In genomic region chr14:105475916-105476845, GRCh38 we compare ENCODE assay signal across 8 cellular contexts. TPM values are rescaled to one million over a fixed set of nuclear protein-coding genes. Genes with fewer than 3 reads are reported as not detected.
A peak's percentile ranks its signal among the peaks of the same experiment; 100 is the strongest.
DNase-seq lines count a peak whose midpoint lies in the region; ATAC-seq and TF ChIP-seq lines count a peak whose summit lies in the region.

No MANE protein-coding gene starts in this region.

- H3K27me3 ChIP-seq in aorta (ENCODE audit: control insufficient read depth in 1 of 2, insufficient read depth in 2 of 2, low read length in 1 of 2): no peaks in the 10 kb centered on the region

- TF ChIP-seq CTCF in AG10803 (conservative IDR thresholded peaks at IDR 0.05; ENCODE audit: low read length): no peak
- no peak for TF ChIP-seq CTCF in endothelial cell (IDR thresholded peaks at IDR 0.05; ENCODE audit: unreplicated experiment)
- no peak for TF ChIP-seq CTCF in CD14-positive monocyte (IDR thresholded peaks at IDR 0.05)

- no peaks in the 10 kb centered on the region for H3K9me3 Mint-ChIP-seq in endothelial cell (ENCODE audit: unreplicated experiment)
- peaks cover 5 to 23% (median 13%) of the 10 kb centered on the region in 7 donors for H3K9me3 Mint-ChIP-seq in CD14-positive monocyte

- H3K27me3 Mint-ChIP-seq in endothelial cell (ENCODE audit: unreplicated experiment) (peaks cover 26% of the 10 kb centered on the region), CD14-positive monocyte (ENCODE audit: low read depth in 3 of 3) (peaks cover 46 to 78% (median 58%) of the 10 kb centered on the region in 3 donors)

- no peaks in the 10 kb centered on the region for H3K9me3 ChIP-seq in aorta (ENCODE audit: control insufficient read depth, low read length)

- no peaks in the 10 kb centered on the region for H3K36me3 ChIP-seq in aorta (ENCODE audit: control insufficient read depth in 1 of 2, insufficient read depth in 2 of 2, low read length in 1 of 2)

- ATAC-seq in aorta (ENCODE audit: low FRiP score) (peak; percentile 30), HG03521 (IDR thresholded peaks at IDR 0.05; ENCODE audit: unreplicated experiment) (no peak), HG03280 (IDR thresholded peaks at IDR 0.05; ENCODE audit: unreplicated experiment) (no peak)

- H3K4me3 Mint-ChIP-seq in endothelial cell (ENCODE audit: unreplicated experiment): peak overlapping the region; percentile 82
- peak overlapping the region in 1 of 2 donors; percentile 63 for H3K4me3 Mint-ChIP-seq in CD14-positive monocyte

- H3K4me1 ChIP-seq in aorta (ENCODE audit: control insufficient read depth in 1 of 2, insufficient read depth in 2 of 2, low read length in 2 of 2): no peaks in the 10 kb centered on the region

- peak overlapping the region; percentile 77 for H3K4me3 ChIP-seq in AG10803 (ENCODE audit: low read length)
- peak overlapping the region; percentile 43 to 84 for H3K4me3 ChIP-seq in aorta (ENCODE audit: low read length in 2 of 2)

- H3K27ac Mint-ChIP-seq in endothelial cell (ENCODE audit: unreplicated experiment) (peak overlapping the region; percentile 78), CD14-positive monocyte (no peak overlapping the region)

- peak; percentile 43 for DNase-seq in AG10803 (ENCODE audit: low read depth)
- DNase-seq in NCI-H226: peak; percentile 42
- DNase-seq in endothelial cell (ENCODE audit: low spot score): peak; percentile 62
- DNase-seq in mucosa of gallbladder (ENCODE audit: low spot score): peak; percentile 67
- peak in 1 of 2 donors; percentile 80 for DNase-seq in aorta
- DNase-seq in CD14-positive monocyte (ENCODE audit: low spot score): no peak

- peaks cover 3% of the 10 kb centered on the region for H3K36me3 Mint-ChIP-seq in endothelial cell (ENCODE audit: low read depth, unreplicated experiment)
- peaks cover 0 to 4% of the 10 kb centered on the region in 2 donors for H3K36me3 Mint-ChIP-seq in CD14-positive monocyte

- WGBS in aorta, 2 donors: 1 to 4% methylated on average over 29 to 30 of the region's 30 CpGs

- peaks cover 9% of the 10 kb centered on the region for H3K4me1 Mint-ChIP-seq in endothelial cell (ENCODE audit: unreplicated experiment)
- peaks cover 29% of the 10 kb centered on the region for H3K4me1 Mint-ChIP-seq in CD14-positive monocyte

- peak overlapping the region; percentile 2 to 78 for H3K27ac ChIP-seq in aorta (ENCODE audit: low read depth in 1 of 2, low read length in 2 of 2)

- intact Hi-C loops in aorta (cut with DNase I): no loop called here
- intact Hi-C loops in CD14-positive monocyte (cut with micrococcal nuclease): loop anchor here in 1 of 2 donors (2.0 kb wide), 1 partner anchor 13 kb away; no protein-coding TSS in a partner anchor

RNA-seq across cellular contexts. Expression of gene CRIP2, which starts 1.6 kb away (rescaled TPM):
- 67.4 TPM for total RNA-seq in endothelial cell (ENCODE audit: unreplicated experiment)
- 130 TPM for total RNA-seq in mucosa of gallbladder
- 100 to 1,000 TPM; 267 to 352 TPM for total RNA-seq in aorta
- 100 to 1,000 TPM; 432 to 698 TPM for polyA plus RNA-seq in aorta
- polyA plus RNA-seq in CD14-positive monocyte: 1 to 10 TPM; 2.1 to 3.3 TPM

RNA-seq across cellular contexts. Expression of gene CRIP1, which starts 10.5 kb away (rescaled TPM):
- total RNA-seq in endothelial cell (ENCODE audit: unreplicated experiment) (2.5 TPM), mucosa of gallbladder (35.7 TPM), aorta (100 to 1,000 TPM; 229 to 236 TPM)
- polyA plus RNA-seq in aorta (1,000 to 10,000 TPM in 1 of 2 donors, 100 to 1,000 TPM in 1; 740 to 1,123 TPM), CD14-positive monocyte (1,000 to 10,000 TPM; 1,032 to 2,084 TPM)

RNA-seq across cellular contexts. Expression of gene TEDC1, which starts 14.9 kb away (rescaled TPM):
- total RNA-seq in endothelial cell (ENCODE audit: unreplicated experiment): 11.5 TPM
- total RNA-seq in mucosa of gallbladder: 10.8 TPM
- total RNA-seq in aorta: 10 to 100 TPM in 1 of 2 donors, 1 to 10 TPM in 1; 8.6 to 30.5 TPM
- 10 to 100 TPM in 1 of 2 donors, 1 to 10 TPM in 1; 9.6 to 33.8 TPM for polyA plus RNA-seq in aorta
- 1 to 10 TPM; 7.8 to 9.0 TPM for polyA plus RNA-seq in CD14-positive monocyte

RNA-seq across cellular contexts. Expression of gene TMEM121, which starts 50.2 kb away (rescaled TPM):
- 1.6 TPM for total RNA-seq in endothelial cell (ENCODE audit: unreplicated experiment)
- total RNA-seq in mucosa of gallbladder: 3.7 TPM
- total RNA-seq in aorta: 1 to 10 TPM; 1.9 to 7.5 TPM
- polyA plus RNA-seq in aorta: 1 to 10 TPM in 1 of 2 donors, under 1 TPM in 1; 0.75 to 4.2 TPM
- under 1 TPM in 1 of 2 donors, not detected in 1; 0.11 TPM for polyA plus RNA-seq in CD14-positive monocyte

RNA-seq across cellular contexts. Expression of gene MTA1, which starts 56.6 kb away (rescaled TPM):
- total RNA-seq in endothelial cell (ENCODE audit: unreplicated experiment): 150 TPM
- 111 TPM for total RNA-seq in mucosa of gallbladder
- total RNA-seq in aorta: 100 to 1,000 TPM in 1 of 2 donors, 10 to 100 TPM in 1; 71.5 to 111 TPM
- polyA plus RNA-seq in aorta: 10 to 100 TPM; 16.9 to 85.4 TPM
- polyA plus RNA-seq in CD14-positive monocyte: 1 to 10 TPM in 1 of 2 donors, under 1 TPM in 1; 0.91 to 2.0 TPM

Comparison
In these comparisons a context has a peak if more than half of its experiments do, and no peak if none do; other contexts are left out.
1. RNA of gene CRIP1, which starts 10.5 kb away (total RNA-seq): 229 to 236 TPM in aorta and 35.7 TPM in mucosa of gallbladder (single experiment); 2.5 TPM in endothelial cell (single experiment); every median in the first group is over 10 times any median in the second.